In genomic region chr2:219290381-219291171, GRCh38 we compare ENCODE assay signal across 17 cellular contexts. TPM values are rescaled to one million over a fixed set of nuclear protein-coding genes. Genes with fewer than 3 reads are reported as not detected.
DNase-seq lines count a peak whose midpoint lies in the region; ATAC-seq, FAIRE-seq and TF ChIP-seq lines count a peak whose summit lies in the region.
"Had no signal": no experiment of that assay in that cellular context is flagged by ENCODE, and none has a peak within 500 bp of the region (broad histone marks: within the 10 kb centered on the region; RNA-seq: fewer than 3 reads in every experiment).

No MANE protein-coding gene starts in this region.

- intact Hi-C loops in esophagus squamous epithelium (cut with DNase I) (no loop called here), sigmoid colon (cut with DNase I) (loop anchor here (10.0 kb wide), 1 partner anchor 254 kb away; the partner anchor contains the start of genes CHPF and TMEM198)

- POLR2A ChIA-PET in A549 (lab: Yijun Ruan, JAX) (interaction anchor here (0.9 kb wide), 1 partner anchor 12 kb away, joined by 3 read pairs; the partner anchor contains the start of gene DNAJB2), RWPE1 (lab: Yijun Ruan, JAX; ENCODE audit: low non-redundant PET) (interaction anchor here (0.7 kb wide), 1 partner anchor 85 kb away, joined by 3 read pairs; no protein-coding TSS in a partner anchor)

- CTCF ChIA-PET in A549 (lab: Yijun Ruan, JAX), result interaction anchor here (0.6 to 16.3 kb wide), 12 partner anchors 8 to 337 kb away, joined by 3 to 540 read pairs (median 32); partner anchors contain the start of genes ANKZF1, ATG9A, CNPPD1 and DNAJB2
- CTCF ChIA-PET in RWPE1 (lab: Yijun Ruan, JAX), result interaction anchor here (0.6 to 1.1 kb wide), 2 partner anchors 25 to 37 kb away, joined by 4 read pairs; partner anchors contain the start of gene TUBA4B

- H3K27me3 ChIP-seq in esophagus squamous epithelium (no peaks in the 10 kb centered on the region), sigmoid colon (no peaks in the 10 kb centered on the region)

- peaks cover 30% of the 10 kb centered on the region for H3K4me1 ChIP-seq in A549
- H3K4me1 ChIP-seq in esophagus squamous epithelium, result peaks cover 28 to 66% (median 40%) of the 10 kb centered on the region in 3 donors
- peaks cover 0 to 28% (median 26%) of the 10 kb centered on the region in 4 donors for H3K4me1 ChIP-seq in sigmoid colon

- no peak overlapping the region for H3K4me2 ChIP-seq in A549

- H3K27ac ChIP-seq in A549 (peak overlapping the region; percentile 36 to 66; a peak in 4 of 6 replicates), RWPE1 (peak overlapping the region; percentile 98), esophagus squamous epithelium (peak overlapping the region in 3 of 4 donors; percentile 76 to 86 (median 79)), sigmoid colon (peak overlapping the region; percentile 73 to 82 (median 74))

- TF ChIP-seq EP300 in A549 (IDR thresholded peaks at IDR 0.05), result no peak
- TF ChIP-seq EP300 in sigmoid colon (IDR thresholded peaks at IDR 0.05), result no peak

- DNase-seq in A549 (ENCODE audit: low read depth in 1 of 2, low spot score in 1 of 2) (no peak), RWPE1 (ENCODE audit: low spot score) (no peak), esophagus squamous epithelium (lab: John Stamatoyannopoulos, UW) (no peak), sigmoid colon (peak; percentile 57), mucosa of gallbladder (ENCODE audit: low spot score) (no peak), D341Med (ENCODE audit: low spot score) (no peak)
- DNase-seq: activated gamma-delta T cell; CD4-positive, alpha-beta T cell; cerebellar nuclear complex; endodermal cell; NCI-H2029 treated with DMSO at 0.1 percent for 48 hours; RPMI8226; stimulated activated CD4-positive, alpha-beta T cell treated with anti-CD3 and anti-CD28 coated beads, Interleukin-2, amount 100 ng/mL, for 48 hours had no signal

- no peaks in the 10 kb centered on the region for H3K9me3 ChIP-seq in A549
- no peaks in the 10 kb centered on the region for H3K9me3 ChIP-seq in esophagus squamous epithelium
- H3K9me3 ChIP-seq in sigmoid colon, result no peaks in the 10 kb centered on the region

- ATAC-seq in A549 (no peak), HG02678 (IDR thresholded peaks at IDR 0.05; ENCODE audit: unreplicated experiment) (no peak), HG03432 (IDR thresholded peaks at IDR 0.05; ENCODE audit: unreplicated experiment) (no peak)

- no peak for TF ChIP-seq CTCF in A549 (IDR thresholded peaks at IDR 0.05)
- no peak for TF ChIP-seq CTCF in RWPE1 (conservative IDR thresholded peaks at IDR 0.05; ENCODE audit: low read depth)
- TF ChIP-seq CTCF in esophagus squamous epithelium (IDR thresholded peaks at IDR 0.05), result no peak
- TF ChIP-seq CTCF in sigmoid colon (IDR thresholded peaks at IDR 0.05), result no peak

- 81% methylated on average over 14 of the region's 16 CpGs for WGBS in A549 (ENCODE audit: missing lambda C conversion rate)
- WGBS in esophagus squamous epithelium, 2 donors, result 75 to 84% methylated on average over 11 to 15 of the region's 16 CpGs
- 87 to 89% methylated on average over 16 of the region's 16 CpGs for WGBS in sigmoid colon, 2 donors

- H3K36me3 ChIP-seq in esophagus squamous epithelium (peaks cover 0 to 4% (median 0%) of the 10 kb centered on the region in 3 donors), sigmoid colon (peaks cover 0 to 7% (median 4%) of the 10 kb centered on the region in 4 donors)

- no peak overlapping the region for H3K4me3 ChIP-seq in A549
- no peak overlapping the region for H3K4me3 ChIP-seq in esophagus squamous epithelium
- H3K4me3 ChIP-seq in sigmoid colon, result no peak overlapping the region

- TF ChIP-seq RAD21 in A549 (conservative IDR thresholded peaks at IDR 0.05 in 1 of 2, IDR thresholded peaks at IDR 0.05 in 1 of 2), result no peak

- no peak for TF ChIP-seq POLR2A in A549 (IDR thresholded peaks at IDR 0.05; ENCODE audit: low read length)
- no peak for TF ChIP-seq POLR2A in esophagus squamous epithelium (IDR thresholded peaks at IDR 0.05)
- no peak for TF ChIP-seq POLR2A in sigmoid colon (IDR thresholded peaks at IDR 0.05)

- no peak for FAIRE-seq in A549 (lab: Jason Lieb, UNC)

TF ChIP-seq in A549, 52 proteins besides CTCF, POLR2A, EP300 and RAD21:
- TF ChIP-seq ATOH8 (CRISPR knock-in tag; IDR thresholded peaks at IDR 0.05; ENCODE audit: low read depth) (no peak), RNF2 (IDR thresholded peaks at IDR 0.05; ENCODE audit: borderline replicate concordance, low read depth) (no peak), ZC3H11A (IDR thresholded peaks at IDR 0.05) (no peak), TFCP2L1 (CRISPR knock-in tag; IDR thresholded peaks at IDR 0.05) (no peak)

RNA-seq across cellular contexts. Expression of gene DNAJB2, which starts 11.4 kb away (rescaled TPM):
- polyA plus RNA-seq in A549 (2011; rRNA removed) (25.6 and 31.0 TPM in 2 replicates), A549 (2017; fragmentation: RNase III; extraction: RNeasy Plus Mini Kit Qiagen cat#74134 plus additional on column Dnase treatment) (37.5 to 55.5 TPM (median 53.7 TPM) in 3 replicates), sigmoid colon (10 to 100 TPM; 56.4 to 73.9 (median 67.3) TPM)
- 36.0 and 37.7 TPM in 2 replicates for polyA plus RNA-seq in A549 (2012; cell fraction: cytosol; rRNA removed)
- polyA plus RNA-seq in A549 (2012; cell fraction: nucleus; rRNA removed), result 83.7 and 97.0 TPM in 2 replicates
- 54.2 and 76.6 TPM in 2 replicates for polyA minus RNA-seq in A549 (2011; rRNA and poly(A)+ RNA removed)
- total RNA-seq in esophagus squamous epithelium (10 to 100 TPM; 30.3 to 72.6 (median 35.1) TPM), sigmoid colon (10 to 100 TPM; 27.4 to 42.1 (median 40.0) TPM), mucosa of gallbladder (161 TPM)

RNA-seq across cellular contexts. Expression of gene PTPRN, which starts 18.6 kb away (rescaled TPM):
- 0.44 and 0.62 TPM in 2 replicates for polyA plus RNA-seq in A549 (2011; rRNA removed)
- polyA plus RNA-seq in A549 (2012; cell fraction: cytosol; rRNA removed), result 0.62 and 1.1 TPM in 2 replicates
- 1.3 and 2.4 TPM in 2 replicates for polyA plus RNA-seq in A549 (2012; cell fraction: nucleus; rRNA removed)
- polyA plus RNA-seq in A549 (2017; fragmentation: RNase III; extraction: RNeasy Plus Mini Kit Qiagen cat#74134 plus additional on column Dnase treatment), result 0.90 to 1.1 TPM (median 0.97 TPM) in 3 replicates
- 0.88 and 2.8 TPM in 2 replicates for polyA minus RNA-seq in A549 (2011; rRNA and poly(A)+ RNA removed)
- not detected for total RNA-seq in esophagus squamous epithelium
- total RNA-seq in sigmoid colon, result 1 to 10 TPM; 1.2 to 8.8 (median 7.9) TPM
- polyA plus RNA-seq in sigmoid colon, result 1 to 10 TPM in 1 of 3 donors, not detected in 2; 3.6 TPM
- 0.60 TPM for total RNA-seq in mucosa of gallbladder
- total RNA-seq: CD4-positive, alpha-beta T cell; skeletal muscle tissue had no signal

RNA-seq across cellular contexts. Expression of gene TUBA4A, which starts 36.9 kb away (rescaled TPM):
- 222 and 251 TPM in 2 replicates for polyA plus RNA-seq in A549 (2011; rRNA removed)
- 659 and 665 TPM in 2 replicates for polyA plus RNA-seq in A549 (2012; cell fraction: cytosol; rRNA removed)
- polyA plus RNA-seq in A549 (2012; cell fraction: nucleus; rRNA removed), result 919 and 1,052 TPM in 2 replicates
- 450 to 495 TPM (median 462 TPM) in 3 replicates for polyA plus RNA-seq in A549 (2017; fragmentation: RNase III; extraction: RNeasy Plus Mini Kit Qiagen cat#74134 plus additional on column Dnase treatment)
- polyA minus RNA-seq in A549 (2011; rRNA and poly(A)+ RNA removed), result 153 and 170 TPM in 2 replicates
- 100 to 1,000 TPM; 104 to 258 (median 169) TPM for total RNA-seq in esophagus squamous epithelium
- 100 to 1,000 TPM in 1 of 4 donors, 10 to 100 TPM in 3; 47.1 to 109 (median 55.0) TPM for total RNA-seq in sigmoid colon
- polyA plus RNA-seq in sigmoid colon, result 10 to 100 TPM; 74.4 to 95.4 (median 76.9) TPM
- total RNA-seq in mucosa of gallbladder, result 40.6 TPM

RNA-seq across cellular contexts. Expression of gene TUBA4B, which starts 37.5 kb away (rescaled TPM):
- 0.94 and 1.3 TPM in 2 replicates for polyA plus RNA-seq in A549 (2011; rRNA removed)
- 1.1 and 1.3 TPM in 2 replicates for polyA plus RNA-seq in A549 (2012; cell fraction: cytosol; rRNA removed)
- polyA plus RNA-seq in A549 (2012; cell fraction: nucleus; rRNA removed), result 0.73 and 0.80 TPM in 2 replicates
- 0.55 to 0.73 TPM (median 0.71 TPM) in 3 replicates for polyA plus RNA-seq in A549 (2017; fragmentation: RNase III; extraction: RNeasy Plus Mini Kit Qiagen cat#74134 plus additional on column Dnase treatment)
- 1.2 and 1.5 TPM in 2 replicates for polyA minus RNA-seq in A549 (2011; rRNA and poly(A)+ RNA removed)
- not detected for total RNA-seq in esophagus squamous epithelium
- not detected for total RNA-seq in sigmoid colon
- not detected for polyA plus RNA-seq in sigmoid colon
- total RNA-seq in mucosa of gallbladder, result not detected
- total RNA-seq: CD4-positive, alpha-beta T cell; endodermal cell; lower leg skin; skeletal muscle tissue had no signal

RNA-seq across cellular contexts. Expression of gene RESP18, which starts 42.0 kb away (rescaled TPM):
- polyA plus RNA-seq in A549 (2011; rRNA removed), result not detected in 2 replicates
- not detected in 2 replicates for polyA plus RNA-seq in A549 (2012; cell fraction: cytosol; rRNA removed)
- polyA plus RNA-seq in A549 (2012; cell fraction: nucleus; rRNA removed), result not detected in 2 replicates
- not detected in 3 replicates for polyA plus RNA-seq in A549 (2017; fragmentation: RNase III; extraction: RNeasy Plus Mini Kit Qiagen cat#74134 plus additional on column Dnase treatment)
- polyA minus RNA-seq in A549 (2011; rRNA and poly(A)+ RNA removed), result not detected in 2 replicates
- total RNA-seq in esophagus squamous epithelium, result not detected
- not detected for total RNA-seq in sigmoid colon
- not detected for polyA plus RNA-seq in sigmoid colon
- not detected for total RNA-seq in mucosa of gallbladder
- total RNA-seq: CD4-positive, alpha-beta T cell; endodermal cell; lower leg skin; skeletal muscle tissue had no signal
